In the genomic region with DNA sequence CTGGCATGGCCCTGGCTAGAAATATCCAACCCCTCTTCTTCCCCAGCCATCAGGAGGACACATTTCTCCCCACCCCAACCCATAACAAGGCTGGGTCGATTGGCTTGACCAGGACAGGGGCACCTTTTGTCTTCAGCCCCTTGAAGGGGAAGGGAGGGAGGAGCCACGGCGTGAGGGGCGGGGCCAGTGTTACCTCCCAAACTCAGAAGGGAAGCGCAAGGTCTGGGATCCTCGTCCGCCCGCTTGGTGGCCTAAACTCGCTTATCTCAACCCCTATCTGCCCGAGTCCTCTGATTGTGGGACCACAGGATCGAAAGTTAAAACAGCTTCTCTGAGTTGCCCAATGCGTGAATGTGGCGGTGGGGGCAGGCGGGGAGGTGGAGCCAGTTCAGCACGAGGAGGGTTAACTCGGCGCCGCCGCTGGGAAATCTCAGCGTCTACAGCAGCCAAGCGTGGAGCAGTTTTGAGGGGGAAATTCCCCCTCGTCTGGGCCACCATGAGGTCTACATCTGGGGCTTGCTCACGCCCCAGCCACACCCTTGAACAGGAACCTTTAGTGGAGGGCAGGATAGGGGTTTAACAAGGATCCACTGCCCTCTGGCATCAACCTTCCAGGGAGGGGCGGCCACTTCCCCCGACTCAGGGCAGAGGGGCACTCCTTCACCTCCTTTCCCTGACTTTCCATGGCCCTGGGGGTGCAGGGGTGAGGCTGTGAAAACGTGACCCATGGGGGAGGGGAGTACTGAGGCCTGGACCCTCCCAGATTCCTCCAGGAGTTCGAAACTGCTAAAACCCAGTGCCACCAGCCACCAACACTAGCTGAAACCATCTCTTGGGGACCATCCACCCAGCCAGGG, we compare ENCODE assay signal across 1 cellular context.
TF ChIP-seq lines count a peak whose summit lies in the region.

No MANE protein-coding gene starts in this region.

TF ChIP-seq in GM23338, 12 proteins besides CTCF, POLR2A, EP300 and RAD21:
- TF ChIP-seq, protein P1, sequence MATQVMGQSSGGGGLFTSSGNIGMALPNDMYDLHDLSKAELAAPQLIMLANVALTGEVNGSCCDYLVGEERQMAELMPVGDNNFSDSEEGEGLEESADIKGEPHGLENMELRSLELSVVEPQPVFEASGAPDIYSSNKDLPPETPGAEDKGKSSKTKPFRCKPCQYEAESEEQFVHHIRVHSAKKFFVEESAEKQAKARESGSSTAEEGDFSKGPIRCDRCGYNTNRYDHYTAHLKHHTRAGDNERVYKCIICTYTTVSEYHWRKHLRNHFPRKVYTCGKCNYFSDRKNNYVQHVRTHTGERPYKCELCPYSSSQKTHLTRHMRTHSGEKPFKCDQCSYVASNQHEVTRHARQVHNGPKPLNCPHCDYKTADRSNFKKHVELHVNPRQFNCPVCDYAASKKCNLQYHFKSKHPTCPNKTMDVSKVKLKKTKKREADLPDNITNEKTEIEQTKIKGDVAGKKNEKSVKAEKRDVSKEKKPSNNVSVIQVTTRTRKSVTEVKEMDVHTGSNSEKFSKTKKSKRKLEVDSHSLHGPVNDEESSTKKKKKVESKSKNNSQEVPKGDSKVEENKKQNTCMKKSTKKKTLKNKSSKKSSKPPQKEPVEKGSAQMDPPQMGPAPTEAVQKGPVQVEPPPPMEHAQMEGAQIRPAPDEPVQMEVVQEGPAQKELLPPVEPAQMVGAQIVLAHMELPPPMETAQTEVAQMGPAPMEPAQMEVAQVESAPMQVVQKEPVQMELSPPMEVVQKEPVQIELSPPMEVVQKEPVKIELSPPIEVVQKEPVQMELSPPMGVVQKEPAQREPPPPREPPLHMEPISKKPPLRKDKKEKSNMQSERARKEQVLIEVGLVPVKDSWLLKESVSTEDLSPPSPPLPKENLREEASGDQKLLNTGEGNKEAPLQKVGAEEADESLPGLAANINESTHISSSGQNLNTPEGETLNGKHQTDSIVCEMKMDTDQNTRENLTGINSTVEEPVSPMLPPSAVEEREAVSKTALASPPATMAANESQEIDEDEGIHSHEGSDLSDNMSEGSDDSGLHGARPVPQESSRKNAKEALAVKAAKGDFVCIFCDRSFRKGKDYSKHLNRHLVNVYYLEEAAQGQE (IDR thresholded peaks at IDR 0.05; ENCODE audit: unreplicated experiment): no peak
- peak; percentile 88 for TF ChIP-seq POLR2AphosphoS5 (IDR thresholded peaks at IDR 0.05; ENCODE audit: low read depth)
TF ChIP-seq in GM23338: peak in this region for 1.
